In genomic region chr9:98833090-98833956, GRCh38 we compare ENCODE assay signal across 28 cellular contexts. TPM values are rescaled to one million over a fixed set of nuclear protein-coding genes. Genes with fewer than 3 reads are reported as not detected.
DNase-seq lines count a peak whose midpoint lies in the region; ATAC-seq and TF ChIP-seq lines count a peak whose summit lies in the region.
"Had no signal": no experiment of that assay in that cellular context is flagged by ENCODE, and none has a peak within 500 bp of the region (broad histone marks: within the 10 kb centered on the region; RNA-seq: fewer than 3 reads in every experiment).

No MANE protein-coding gene starts in this region.

- intact Hi-C loops in left lung (cut with DNase I): no loop called here

- no peak overlapping the region for H3K4me3 Mint-ChIP-seq in activated naive CD8-positive, alpha-beta T cell treated with anti-CD3 and anti-CD28 coated beads for 36 hours
- H3K4me3 Mint-ChIP-seq in activated naive CD8-positive, alpha-beta T cell treated with anti-CD3 and anti-CD28 coated beads, Interleukin-2, amount 50 U/mL, for 24 hours: no peak overlapping the region
- H3K4me3 Mint-ChIP-seq: activated naive CD4-positive, alpha-beta T cell treated with anti-CD3 and anti-CD28 coated beads, Interleukin-2, amount 10 ng/mL, durations not matched to agents 7 days and 5 days; activated T-cell treated with anti-CD3 and anti-CD28 coated beads, Interleukin-2, amount 50 U/mL, for 4 hours; nephron progenitor cell; stimulated activated naive B cell treated with anti-CD40 and anti-IgM and Interleukin-4, amounts not matched to agents 10 μg/mL and 1 μg/mL and 100 μg/mL, for 72 hours had no signal

- no peaks in the 10 kb centered on the region for H3K9me3 Mint-ChIP-seq in activated naive CD8-positive, alpha-beta T cell treated with anti-CD3 and anti-CD28 coated beads for 36 hours
- no peaks in the 10 kb centered on the region for H3K9me3 Mint-ChIP-seq in activated naive CD8-positive, alpha-beta T cell treated with anti-CD3 and anti-CD28 coated beads, Interleukin-2, amount 50 U/mL, for 24 hours
- H3K9me3 Mint-ChIP-seq: activated naive CD4-positive, alpha-beta T cell treated with anti-CD3 and anti-CD28 coated beads, Interleukin-2, amount 10 ng/mL, durations not matched to agents 7 days and 5 days; activated T-cell treated with anti-CD3 and anti-CD28 coated beads, Interleukin-2, amount 50 U/mL, for 4 hours; nephron progenitor cell; stimulated activated naive B cell treated with anti-CD40 and anti-IgM and Interleukin-4, amounts not matched to agents 10 μg/mL and 1 μg/mL and 100 μg/mL, for 72 hours had no signal

- no peaks in the 10 kb centered on the region for H3K27me3 Mint-ChIP-seq in activated naive CD8-positive, alpha-beta T cell treated with anti-CD3 and anti-CD28 coated beads for 36 hours
- H3K27me3 Mint-ChIP-seq in activated naive CD8-positive, alpha-beta T cell treated with anti-CD3 and anti-CD28 coated beads, Interleukin-2, amount 50 U/mL, for 24 hours: no peaks in the 10 kb centered on the region
- H3K27me3 Mint-ChIP-seq: activated naive CD4-positive, alpha-beta T cell treated with anti-CD3 and anti-CD28 coated beads, Interleukin-2, amount 10 ng/mL, durations not matched to agents 7 days and 5 days; progenitor cell of endocrine pancreas; stimulated activated naive B cell treated with anti-CD40 and anti-IgM and Interleukin-4, amounts not matched to agents 10 μg/mL and 1 μg/mL and 100 μg/mL, for 72 hours had no signal

- no peak overlapping the region for H3K4me3 ChIP-seq in left lung
- H3K4me3 ChIP-seq: ascending aorta, GM12878, smooth muscle cell, testis had no signal

- TF ChIP-seq POLR2A in erythroblast (IDR thresholded peaks at IDR 0.05; ENCODE audit: low read length): no peak

- no peak for ATAC-seq in activated naive CD8-positive, alpha-beta T cell treated with anti-CD3 and anti-CD28 coated beads, Interleukin-2, amount 50 U/mL, for 24 hours
- ATAC-seq in left lung: peak; percentile 91
- ATAC-seq in GM21381 (IDR thresholded peaks at IDR 0.05; ENCODE audit: unreplicated experiment): no peak
- no peak for ATAC-seq in GM19397 (IDR thresholded peaks at IDR 0.05; ENCODE audit: unreplicated experiment)
- ATAC-seq: activated T-cell treated with anti-CD3 and anti-CD28 coated beads, Interleukin-2, amount 50 U/mL, for 4 hours; GM12878; HCT116; stimulated activated naive B cell treated with anti-CD40 and anti-IgM and Interleukin-4, amounts not matched to agents 10 μg/mL and 1 μg/mL and 100 μg/mL, for 72 hours had no signal

- peak overlapping the region; percentile 7 for H3K27ac Mint-ChIP-seq in activated naive CD8-positive, alpha-beta T cell treated with anti-CD3 and anti-CD28 coated beads for 36 hours
- H3K27ac Mint-ChIP-seq in activated naive CD8-positive, alpha-beta T cell treated with anti-CD3 and anti-CD28 coated beads, Interleukin-2, amount 50 U/mL, for 24 hours: no peak overlapping the region
- H3K27ac Mint-ChIP-seq: activated naive CD4-positive, alpha-beta T cell treated with anti-CD3 and anti-CD28 coated beads, Interleukin-2, amount 10 ng/mL, durations not matched to agents 7 days and 5 days; nephron progenitor cell; progenitor cell of endocrine pancreas; stimulated activated naive B cell treated with anti-CD40 and anti-IgM and Interleukin-4, amounts not matched to agents 10 μg/mL and 1 μg/mL and 100 μg/mL, for 72 hours had no signal

- no peaks in the 10 kb centered on the region for H3K4me1 Mint-ChIP-seq in activated naive CD8-positive, alpha-beta T cell treated with anti-CD3 and anti-CD28 coated beads for 36 hours
- H3K4me1 Mint-ChIP-seq in activated naive CD8-positive, alpha-beta T cell treated with anti-CD3 and anti-CD28 coated beads, Interleukin-2, amount 50 U/mL, for 24 hours: no peaks in the 10 kb centered on the region
- H3K4me1 Mint-ChIP-seq: activated naive CD4-positive, alpha-beta T cell treated with anti-CD3 and anti-CD28 coated beads, Interleukin-2, amount 10 ng/mL, durations not matched to agents 7 days and 5 days had no signal

- no peak for TF ChIP-seq CTCF in left lung (IDR thresholded peaks at IDR 0.05)

- H3K36me3 ChIP-seq in left lung: no peaks in the 10 kb centered on the region
- H3K36me3 ChIP-seq: ascending aorta had no signal

- no peaks in the 10 kb centered on the region for H3K9me3 ChIP-seq in left lung
- H3K9me3 ChIP-seq: ascending aorta, testis had no signal

- no peak for DNase-seq in activated naive CD8-positive, alpha-beta T cell treated with anti-CD3 and anti-CD28 coated beads for 36 hours
- no peak for DNase-seq in activated naive CD8-positive, alpha-beta T cell treated with anti-CD3 and anti-CD28 coated beads, Interleukin-2, amount 50 U/mL, for 24 hours
- DNase-seq in erythroblast (lab: John Stamatoyannopoulos, UW): peak; percentile 12 to 21
- DNase-seq in left lung: peak in 1 of 2 donors; percentile 70
- no peak for DNase-seq in glomerular visceral epithelial cell (ENCODE audit: extremely low spot score)
- no peak for DNase-seq in mesenteric fat pad (ENCODE audit: low spot score)
- DNase-seq: activated CD4-positive, alpha-beta T cell treated with anti-CD3 and anti-CD28 coated beads for 4 hours; activated naive CD4-positive, alpha-beta T cell treated with anti-CD3 and anti-CD28 coated beads, Interleukin-2, amount 10 ng/mL, durations not matched to agents 7 days and 5 days; activated T-cell treated with anti-CD3 and anti-CD28 coated beads, Interleukin-2, amount 50 U/mL, for 4 hours; cerebellar nuclear complex; DMS79 treated with DMSO at 0.1 percent for 48 hours; NCI-H1694; NCI-H2227 treated with DMSO at 0.1 percent for 48 hours; NCI-H774; nephron progenitor cell; SIG-M5; stimulated activated CD4-positive, alpha-beta T cell treated with anti-CD3 and anti-CD28 coated beads, Interleukin-2, amount 100 ng/mL, for 48 hours; stimulated activated naive B cell treated with anti-CD40 and anti-IgM and Interleukin-4, amounts not matched to agents 10 μg/mL and 1 μg/mL and 100 μg/mL, for 72 hours; testis had no signal

- peaks cover 7% of the 10 kb centered on the region for H3K36me3 Mint-ChIP-seq in activated naive CD8-positive, alpha-beta T cell treated with anti-CD3 and anti-CD28 coated beads for 36 hours
- H3K36me3 Mint-ChIP-seq in activated naive CD8-positive, alpha-beta T cell treated with anti-CD3 and anti-CD28 coated beads, Interleukin-2, amount 50 U/mL, for 24 hours (ENCODE audit: low read depth): peaks cover 5% of the 10 kb centered on the region
- H3K36me3 Mint-ChIP-seq: activated naive CD4-positive, alpha-beta T cell treated with anti-CD3 and anti-CD28 coated beads, Interleukin-2, amount 10 ng/mL, durations not matched to agents 7 days and 5 days had no signal

- no peaks in the 10 kb centered on the region for H3K27me3 ChIP-seq in left lung
- H3K27me3 ChIP-seq: ascending aorta, testis had no signal

- H3K4me1 ChIP-seq in left lung: no peaks in the 10 kb centered on the region
- H3K4me1 ChIP-seq: ascending aorta, testis had no signal

- no peak overlapping the region for H3K27ac ChIP-seq in left lung
- H3K27ac ChIP-seq: 22Rv1, ascending aorta, KMS-11, testis had no signal

RNA-seq across cellular contexts. Expression of gene GALNT12, which starts 25.9 kb away (rescaled TPM):
- total RNA-seq in activated naive CD8-positive, alpha-beta T cell treated with anti-CD3 and anti-CD28 coated beads for 36 hours: 10 to 100 TPM in 1 of 2 experiments, 1 to 10 TPM in 1; 9.2 to 10.9 TPM
- total RNA-seq in left lung (10 to 100 TPM; 20.0 to 21.3 TPM), mesenteric fat pad (1.4 TPM)

RNA-seq across cellular contexts. Expression of gene ANKS6, which starts 37.0 kb away (rescaled TPM):
- total RNA-seq in activated naive CD8-positive, alpha-beta T cell treated with anti-CD3 and anti-CD28 coated beads for 36 hours: 10 to 100 TPM; 17.9 to 21.8 TPM
- total RNA-seq in left lung (10 to 100 TPM; 23.4 to 26.9 TPM), mesenteric fat pad (18.1 TPM)

Comparison
In these comparisons a context has a peak if more than half of its experiments do, and no peak if none do; other contexts are left out.
1. DNase-seq: peak in erythroblast (2 of 2); none in activated naive CD8-positive, alpha-beta T cell treated with anti-CD3 and anti-CD28 coated beads for 36 hours (single experiment), activated naive CD8-positive, alpha-beta T cell treated with anti-CD3 and anti-CD28 coated beads, Interleukin-2, amount 50 U/mL, for 24 hours (single experiment), glomerular visceral epithelial cell (single experiment) and mesenteric fat pad (single experiment).